In genomic region chr6:137874204-137875001, GRCh38 we compare ENCODE assay signal across 9 cellular contexts. TPM values are rescaled to one million over a fixed set of nuclear protein-coding genes. Genes with fewer than 3 reads are reported as not detected.
DNase-seq lines count a peak whose midpoint lies in the region; ATAC-seq and TF ChIP-seq lines count a peak whose summit lies in the region.
"Had no signal": no experiment of that assay in that cellular context is flagged by ENCODE, and none has a peak within 500 bp of the region (broad histone marks: within the 10 kb centered on the region; RNA-seq: fewer than 3 reads in every experiment).

No MANE protein-coding gene starts in this region.

- 91 to 94% methylated on average over 9 of the region's 9 CpGs for WGBS in tibial nerve, 2 donors

- H3K4me1 ChIP-seq in tibial nerve, result peaks cover 0 to 81% (median 46%) of the 10 kb centered on the region in 4 donors

- H3K9me3 ChIP-seq in tibial nerve, result no peaks in the 10 kb centered on the region

- TF ChIP-seq CTCF in tibial nerve (IDR thresholded peaks at IDR 0.05), result no peak

- H3K27me3 ChIP-seq in tibial nerve, result no peaks in the 10 kb centered on the region

- POLR2A ChIA-PET in activated naive CD8-positive, alpha-beta T cell treated with anti-CD3 and anti-CD28 coated beads, Interleukin-2, amount 10 ng/mL, durations not matched to agents 7 days and 5 days (lab: Charles Lee), result no interaction called here

- H3K4me3 ChIP-seq in tibial nerve, result no peak overlapping the region

- ATAC-seq in activated T-cell treated with anti-CD3 and anti-CD28 coated beads, Interleukin-2, amount 50 U/mL, for 4 hours, result no peak
- ATAC-seq in activated naive CD8-positive, alpha-beta T cell treated with anti-CD3 and anti-CD28 coated beads, Interleukin-2, amount 10 ng/mL, durations not matched to agents 7 days and 5 days (ENCODE audit: low read depth), result no peak
- ATAC-seq in left lobe of liver (peak; percentile 20), HG03025 (IDR thresholded peaks at IDR 0.05; ENCODE audit: low FRiP score, unreplicated experiment) (no peak)

- peak in 1 of 2 donors; percentile 4 for TF ChIP-seq EP300 in tibial nerve (IDR thresholded peaks at IDR 0.05)

- H3K36me3 Mint-ChIP-seq in activated T-cell treated with anti-CD3 and anti-CD28 coated beads, Interleukin-2, amount 50 U/mL, for 4 hours (ENCODE audit: insufficient read depth), result peaks cover 87% of the 10 kb centered on the region
- H3K36me3 Mint-ChIP-seq in activated naive CD8-positive, alpha-beta T cell treated with anti-CD3 and anti-CD28 coated beads, Interleukin-2, amount 10 ng/mL, durations not matched to agents 7 days and 5 days, result peaks cover 49% of the 10 kb centered on the region

- H3K27ac Mint-ChIP-seq in activated naive CD8-positive, alpha-beta T cell treated with anti-CD3 and anti-CD28 coated beads, Interleukin-2, amount 10 ng/mL, durations not matched to agents 7 days and 5 days, result peak overlapping the region; percentile 56
- H3K27ac Mint-ChIP-seq: endodermal cell had no signal

- H3K27me3 Mint-ChIP-seq in activated T-cell treated with anti-CD3 and anti-CD28 coated beads, Interleukin-2, amount 50 U/mL, for 4 hours (ENCODE audit: low read depth), result no peaks in the 10 kb centered on the region
- no peaks in the 10 kb centered on the region for H3K27me3 Mint-ChIP-seq in activated naive CD8-positive, alpha-beta T cell treated with anti-CD3 and anti-CD28 coated beads, Interleukin-2, amount 10 ng/mL, durations not matched to agents 7 days and 5 days

- no peaks in the 10 kb centered on the region for H3K9me3 Mint-ChIP-seq in activated T-cell treated with anti-CD3 and anti-CD28 coated beads, Interleukin-2, amount 50 U/mL, for 4 hours
- H3K9me3 Mint-ChIP-seq in activated naive CD8-positive, alpha-beta T cell treated with anti-CD3 and anti-CD28 coated beads, Interleukin-2, amount 10 ng/mL, durations not matched to agents 7 days and 5 days, result no peaks in the 10 kb centered on the region
- H3K9me3 Mint-ChIP-seq: endodermal cell had no signal

- TF ChIP-seq POLR2A in tibial nerve (IDR thresholded peaks at IDR 0.05), result no peak

- H3K4me3 Mint-ChIP-seq in activated T-cell treated with anti-CD3 and anti-CD28 coated beads, Interleukin-2, amount 50 U/mL, for 4 hours, result peak overlapping the region; percentile 92
- H3K4me3 Mint-ChIP-seq in activated naive CD8-positive, alpha-beta T cell treated with anti-CD3 and anti-CD28 coated beads, Interleukin-2, amount 10 ng/mL, durations not matched to agents 7 days and 5 days, result no peak overlapping the region
- H3K4me3 Mint-ChIP-seq: endodermal cell had no signal

- DNase-seq in activated T-cell treated with anti-CD3 and anti-CD28 coated beads, Interleukin-2, amount 50 U/mL, for 4 hours, result no peak
- DNase-seq in activated T-cell treated with anti-CD3 and anti-CD28 coated beads, Interleukin-2, amount 50 U/mL, for 1 hour, result no peak
- no peak for DNase-seq in activated naive CD8-positive, alpha-beta T cell treated with anti-CD3 and anti-CD28 coated beads, Interleukin-2, amount 10 ng/mL, durations not matched to agents 7 days and 5 days
- DNase-seq in left lobe of liver (ENCODE audit: low spot score) (no peak), tibial nerve (ENCODE audit: low spot score in 2 of 2) (no peak), mucosa of gallbladder (ENCODE audit: low spot score) (no peak)
- DNase-seq in stimulated activated CD4-positive, alpha-beta T cell treated with anti-CD3 and anti-CD28 coated beads, Interleukin-1b, Interleukin-23, amount 100 ng/mL, for 48 hours, result no peak
- DNase-seq: endodermal cell had no signal

- H3K27ac ChIP-seq in tibial nerve, result peak overlapping the region in 3 of 4 donors; percentile 63 to 96 (median 72)

- peaks cover 3 to 53% (median 26%) of the 10 kb centered on the region in 3 donors for H3K36me3 ChIP-seq in tibial nerve

- peaks cover 54% of the 10 kb centered on the region for H3K4me1 Mint-ChIP-seq in activated T-cell treated with anti-CD3 and anti-CD28 coated beads, Interleukin-2, amount 50 U/mL, for 4 hours (ENCODE audit: low read depth)
- H3K4me1 Mint-ChIP-seq in activated naive CD8-positive, alpha-beta T cell treated with anti-CD3 and anti-CD28 coated beads, Interleukin-2, amount 10 ng/mL, durations not matched to agents 7 days and 5 days, result peaks cover 58% of the 10 kb centered on the region

RNA-seq across cellular contexts. Expression of gene TNFAIP3, which starts 7.3 kb away (rescaled TPM):
- total RNA-seq in activated T-cell treated with anti-CD3 and anti-CD28 coated beads, Interleukin-2, amount 50 U/mL, for 4 hours, result 100 to 1,000 TPM; 254 to 441 (median 334) TPM
- 10 to 100 TPM; 88.6 to 89.5 TPM for total RNA-seq in activated naive CD8-positive, alpha-beta T cell treated with anti-CD3 and anti-CD28 coated beads, Interleukin-2, amount 10 ng/mL, durations not matched to agents 7 days and 5 days
- total RNA-seq in left lobe of liver, result 8.8 TPM
- total RNA-seq in tibial nerve, result 10 to 100 TPM; 21.6 to 48.4 (median 32.8) TPM
- total RNA-seq in mucosa of gallbladder, result 33.8 TPM
